21 cellular contexts compared by ENCODE assay signal in genomic region chr16:10920726-10921427, GRCh38. TPM values are rescaled to one million over a fixed set of nuclear protein-coding genes. Genes with fewer than 3 reads are reported as not detected.
DNase-seq lines count a peak whose midpoint lies in the region; ATAC-seq, FAIRE-seq and TF ChIP-seq lines count a peak whose summit lies in the region.
"Had no signal": no experiment of that assay in that cellular context is flagged by ENCODE, and none has a peak within 500 bp of the region (broad histone marks: within the 10 kb centered on the region; RNA-seq: fewer than 3 reads in every experiment).

No MANE protein-coding gene starts in this region.

- H3K4me1 ChIP-seq in left ventricle myocardium inferior (peaks cover 68% of the 10 kb centered on the region), psoas muscle (peaks cover 47% of the 10 kb centered on the region)
- H3K4me1 ChIP-seq: SJCRH30 had no signal

- peaks cover 6% of the 10 kb centered on the region for H3K9me3 ChIP-seq in left ventricle myocardium inferior (replicated peaks)
- no peaks in the 10 kb centered on the region for H3K9me3 ChIP-seq in psoas muscle
- H3K9me3 ChIP-seq: pancreas, SJCRH30 had no signal

- ATAC-seq in psoas muscle (peak; percentile 72 to 79 (median 74)), GM18867 (IDR thresholded peaks at IDR 0.05; ENCODE audit: unreplicated experiment) (no peak), HG03342 (IDR thresholded peaks at IDR 0.05; ENCODE audit: unreplicated experiment) (no peak)
- ATAC-seq: naive thymus-derived CD8-positive, alpha-beta T cell; pancreas had no signal

- no peak overlapping the region for H3K4me3 ChIP-seq in left ventricle myocardium inferior
- H3K4me3 ChIP-seq in psoas muscle, result no peak overlapping the region
- H3K4me3 ChIP-seq: lung, pancreas, SJCRH30 had no signal

- H3K27me3 ChIP-seq in left ventricle myocardium inferior (ENCODE audit: low read depth), result no peaks in the 10 kb centered on the region
- no peaks in the 10 kb centered on the region for H3K27me3 ChIP-seq in psoas muscle (ENCODE audit: insufficient read depth in 3 of 3, low read length in 2 of 3)
- H3K27me3 ChIP-seq: pancreas had no signal

- intact Hi-C loops in left ventricle myocardium inferior (cut with micrococcal nuclease), result no loop called here
- intact Hi-C loops in psoas muscle (cut with DNase I), result loop anchor here in 1 of 2 donors (5.0 kb wide), 2 partner anchors 344 to 389 kb away; no protein-coding TSS in a partner anchor

- no peak for FAIRE-seq in H54 (lab: Jason Lieb, UNC)
- FAIRE-seq in urothelium cell line (lab: Jason Lieb, UNC), result no peak
- FAIRE-seq: endothelial cell of umbilical vein, HTR-8/SVneo, pancreas had no signal

- H3K27ac ChIP-seq in left ventricle myocardium inferior (replicated peaks), result peak overlapping the region; percentile 89
- H3K27ac ChIP-seq in psoas muscle, result peak overlapping the region; percentile 91
- H3K27ac ChIP-seq: pancreas, SJCRH30 had no signal

- DNase-seq in H54 (ENCODE audit: insufficient read length, low spot score) (peak; percentile 35), NCI-H2196 treated with DMSO at 0.1 percent for 48 hours (lab: John Stamatoyannopoulos, UW; ENCODE audit: unreplicated experiment) (peak; percentile 69), left ventricle myocardium inferior (no peak), psoas muscle (peak; percentile 48 to 83), urothelium cell line (ENCODE audit: low spot score) (no peak)
- DNase-seq in stimulated activated CD4-positive, alpha-beta T cell treated with anti-CD3 and anti-CD28 coated beads, Interleukin-4, amount 100 ng/mL, for 4 hours, result no peak
- DNase-seq: activated CD4-positive, CD25-positive, alpha-beta regulatory T cell treated with anti-CD3 and anti-CD28 coated beads, Interleukin-2, amount 50 U/mL, for 72 hours; activated naive CD8-positive, alpha-beta T cell treated with anti-CD3 and anti-CD28 coated beads, Interleukin-2, amount 10 ng/mL, durations not matched to agents 7 days and 5 days; CD4-positive, alpha-beta T cell; cortex of kidney; DMS79; naive thymus-derived CD8-positive, alpha-beta T cell; NCI-H524 treated with DMSO at 0.1 percent for 48 hours; OCI-M1 had no signal

- TF ChIP-seq POLR2A in H54 (IDR thresholded peaks at IDR 0.05; ENCODE audit: low read depth, low read length), result no peak

- TF ChIP-seq CTCF in left ventricle myocardium inferior (IDR thresholded peaks at IDR 0.05; ENCODE audit: borderline replicate concordance), result no peak
- TF ChIP-seq CTCF in psoas muscle (IDR thresholded peaks at IDR 0.05), result no peak

- 26 to 39% (median 31%) methylated on average over 15 of the region's 15 CpGs for WGBS in psoas muscle, 3 donors

- H3K36me3 ChIP-seq in left ventricle myocardium inferior (peaks cover 26% of the 10 kb centered on the region), psoas muscle (ENCODE audit: insufficient read depth in 1 of 2, low read depth in 1 of 2) (peaks cover 0 to 12% of the 10 kb centered on the region in 2 donors)
- H3K36me3 ChIP-seq: SJCRH30 had no signal

RNA-seq across cellular contexts. Expression of gene DEXI, which starts 21.4 kb away (rescaled TPM):
- total RNA-seq in left ventricle myocardium inferior (110 TPM), psoas muscle (10 to 100 TPM; 71.9 to 95.1 (median 83.1) TPM)
- 100 to 1,000 TPM in 2 of 3 donors, 10 to 100 TPM in 1; 98.9 to 122 (median 104) TPM for polyA plus RNA-seq in psoas muscle

RNA-seq across cellular contexts. Expression of gene CLEC16A, which starts 23.5 kb away (rescaled TPM):
- total RNA-seq in left ventricle myocardium inferior (24.6 TPM), psoas muscle (10 to 100 TPM; 18.3 to 24.5 (median 22.4) TPM)
- polyA plus RNA-seq in psoas muscle, result 10 to 100 TPM; 13.1 to 28.1 (median 15.3) TPM

RNA-seq across cellular contexts. Expression of gene CIITA, which starts 43.9 kb away (rescaled TPM):
- total RNA-seq in left ventricle myocardium inferior (9.4 TPM), psoas muscle (10 to 100 TPM in 1 of 4 donors, 1 to 10 TPM in 3; 2.9 to 13.8 (median 5.2) TPM)
- polyA plus RNA-seq in psoas muscle, result 10 to 100 TPM in 1 of 3 donors, 1 to 10 TPM in 2; 2.3 to 15.3 (median 4.1) TPM
- total RNA-seq: endothelial cell of umbilical vein had no signal
- polyA plus RNA-seq: endothelial cell of umbilical vein had no signal

Comparison
In these comparisons a context has a peak if more than half of its experiments do, and no peak if none do; other contexts are left out.
1. DNase-seq: peak in H54 (single experiment), NCI-H2196 treated with DMSO at 0.1 percent for 48 hours (single experiment) and psoas muscle (2 of 2); none in left ventricle myocardium inferior (single experiment), stimulated activated CD4-positive, alpha-beta T cell treated with anti-CD3 and anti-CD28 coated beads, Interleukin-4, amount 100 ng/mL, for 4 hours (0 of 2) and urothelium cell line (single experiment).
2. ATAC-seq: peak in psoas muscle (4 of 4); none in GM18867 (single experiment) and HG03342 (single experiment).